Comparison of ENCODE assay signal across 20 cellular contexts in the genomic region with DNA sequence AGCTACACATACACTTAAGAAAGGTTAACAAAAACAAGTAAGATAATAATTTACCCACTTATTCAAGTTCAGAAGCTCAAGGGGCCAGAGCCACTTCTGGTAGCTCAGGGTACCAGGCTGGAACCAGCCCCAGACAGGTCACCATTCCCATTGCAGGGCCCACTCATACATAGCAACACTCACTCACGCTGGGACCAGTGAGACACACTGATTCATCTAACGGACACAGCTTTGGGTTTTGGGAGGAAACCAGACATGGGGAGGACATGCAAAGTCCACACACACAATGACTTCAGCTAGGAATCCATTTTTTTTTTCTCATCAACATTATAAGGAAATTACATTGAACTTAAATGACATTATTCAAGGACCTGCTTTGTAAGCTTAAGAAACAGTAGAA.
DNase-seq lines count a peak whose midpoint lies in the region; ATAC-seq, FAIRE-seq and TF ChIP-seq lines count a peak whose summit lies in the region.
"Had no signal": no experiment of that assay in that cellular context is flagged by ENCODE, and none has a peak within 500 bp of the region (broad histone marks: within the 10 kb centered on the region; RNA-seq: fewer than 3 reads in every experiment).

No MANE protein-coding gene starts in this region.

- H3K27me3 Mint-ChIP-seq in astrocyte (ENCODE audit: low read depth, unreplicated experiment): no peaks in the 10 kb centered on the region

- H3K4me2 ChIP-seq in GM23248 (ENCODE audit: unreplicated experiment) (no peak overlapping the region), PC-3 (ENCODE audit: low read length) (no peak overlapping the region), astrocyte (ENCODE audit: low read length) (no peak overlapping the region)
- H3K4me2 ChIP-seq: KMS-11 had no signal

- CTCF ChIA-PET in PC-3 (lab: Charles Lee): no interaction called here

- intact Hi-C loops in PC-3 (cut with micrococcal nuclease) (no loop called here), lower lobe of right lung (cut with DNase I) (no loop called here)

- BruUV-seq in PC-3 (replicated peaks; lab: Mats Ljungman, UMichigan): no TSS peak

- H3F3A ChIP-seq in GM23248 (ENCODE audit: insufficient read depth) (peaks cover 24% of the 10 kb centered on the region), PC-3 (ENCODE audit: low read length, unreplicated experiment) (peaks cover 10% of the 10 kb centered on the region)

- POLR2A ChIA-PET in PC-3 (lab: Charles Lee; ENCODE audit: unreplicated experiment): no interaction called here

- H3K9me3 ChIP-seq in GM23248 (ENCODE audit: low read depth): no peaks in the 10 kb centered on the region
- H3K9me3 ChIP-seq in PC-3 (ENCODE audit: low read length): no peaks in the 10 kb centered on the region
- no peaks in the 10 kb centered on the region for H3K9me3 ChIP-seq in astrocyte (ENCODE audit: insufficient read depth, low read depth, low read length)
- no peaks in the 10 kb centered on the region for H3K9me3 ChIP-seq in lower lobe of right lung

- H3K27ac Mint-ChIP-seq in astrocyte (ENCODE audit: unreplicated experiment): no peak overlapping the region
- H3K27ac Mint-ChIP-seq: CD14-positive monocyte, HFFc6 had no signal

- H3K27ac ChIP-seq in GM23248 (no peak overlapping the region), PC-3 (ENCODE audit: low read length) (peak overlapping the region; percentile 81), astrocyte (ENCODE audit: low read depth, low read length) (no peak overlapping the region), lower lobe of right lung (no peak overlapping the region)
- H3K27ac ChIP-seq: KMS-11 had no signal

- H3K27me3 ChIP-seq in GM23248 (replicated peaks; ENCODE audit: insufficient read depth): no peaks in the 10 kb centered on the region
- no peaks in the 10 kb centered on the region for H3K27me3 ChIP-seq in PC-3 (ENCODE audit: low read length)
- no peaks in the 10 kb centered on the region for H3K27me3 ChIP-seq in astrocyte (ENCODE audit: insufficient read depth, low read length)
- H3K27me3 ChIP-seq in lower lobe of right lung (ENCODE audit: low read depth): no peaks in the 10 kb centered on the region

- no peaks in the 10 kb centered on the region for H3K9me3 Mint-ChIP-seq in astrocyte (ENCODE audit: unreplicated experiment)

- H4K20me1 ChIP-seq in GM23248 (ENCODE audit: insufficient read depth): no peaks in the 10 kb centered on the region
- no peaks in the 10 kb centered on the region for H4K20me1 ChIP-seq in PC-3 (ENCODE audit: low read length)
- H4K20me1 ChIP-seq in astrocyte (ENCODE audit: insufficient read depth, low read length): no peaks in the 10 kb centered on the region

- H3K36me3 ChIP-seq in GM23248 (ENCODE audit: low read depth) (no peaks in the 10 kb centered on the region), PC-3 (ENCODE audit: low read depth, low read length) (no peaks in the 10 kb centered on the region), astrocyte (ENCODE audit: insufficient read depth, low read length) (no peaks in the 10 kb centered on the region), lower lobe of right lung (no peaks in the 10 kb centered on the region)

- no peak for FAIRE-seq in astrocyte (lab: Jason Lieb, UNC)
- FAIRE-seq: GM12891 had no signal

- ATAC-seq in PC-3 (no peak), lower lobe of right lung (no peak)
- ATAC-seq in activated CD4-positive, CD25-positive, alpha-beta regulatory T cell treated with anti-CD3 and anti-CD28 coated beads, Interleukin-2, amount 50 U/mL, for 24 hours: no peak
- ATAC-seq: Right ventricle myocardium inferior had no signal

- WGBS in GM23248 (ENCODE audit: low coverage in 1 of 2, low lambda C conversion rate in 2 of 2, missing lambda C conversion rate in 2 of 2), 2 experiments: 3 to 10% methylated on average over 2 of the region's 2 CpGs

- H3K4me1 ChIP-seq in GM23248 (ENCODE audit: insufficient read depth) (peaks cover 24% of the 10 kb centered on the region), PC-3 (ENCODE audit: insufficient read depth, low read length) (peaks cover 48% of the 10 kb centered on the region), astrocyte (ENCODE audit: insufficient read depth, low read length) (peaks cover 13% of the 10 kb centered on the region), lower lobe of right lung (no peaks in the 10 kb centered on the region)

- no peak overlapping the region for H3K4me3 Mint-ChIP-seq in astrocyte (ENCODE audit: unreplicated experiment)
- H3K4me3 Mint-ChIP-seq: CD14-positive monocyte, HFFc6 had no signal

- H3K9ac ChIP-seq in GM23248 (no peak overlapping the region), PC-3 (ENCODE audit: low read length) (no peak overlapping the region; the same call in 1 of the 2 replicates), astrocyte (ENCODE audit: low read length) (no peak overlapping the region)
- H3K9ac ChIP-seq: KMS-11 had no signal

- H3K36me3 Mint-ChIP-seq in astrocyte (ENCODE audit: low read depth, unreplicated experiment): no peaks in the 10 kb centered on the region
- H3K36me3 Mint-ChIP-seq: CD14-positive monocyte had no signal

- TF ChIP-seq CTCF in PC-3 (conservative IDR thresholded peaks at IDR 0.05; ENCODE audit: low read depth, low read length) (no peak), astrocyte (IDR thresholded peaks at IDR 0.05; ENCODE audit: insufficient read depth, low read depth, low read length) (no peak), lower lobe of right lung (IDR thresholded peaks at IDR 0.05) (no peak)

- no peak overlapping the region for H2AFZ ChIP-seq in GM23248
- H2AFZ ChIP-seq in PC-3 (ENCODE audit: low read length): no peak overlapping the region
- H2AFZ ChIP-seq in astrocyte (ENCODE audit: low read depth, low read length): no peak overlapping the region

- H3K4me1 Mint-ChIP-seq in astrocyte (ENCODE audit: low read depth, unreplicated experiment): peaks cover 19% of the 10 kb centered on the region

- H3K79me2 ChIP-seq in GM23248 (ENCODE audit: insufficient read depth) (no peaks in the 10 kb centered on the region), PC-3 (ENCODE audit: low read length) (no peaks in the 10 kb centered on the region), astrocyte (ENCODE audit: insufficient read depth, low read length) (no peaks in the 10 kb centered on the region)

- H3K4me3 ChIP-seq in GM23248: no peak overlapping the region
- no peak overlapping the region for H3K4me3 ChIP-seq in PC-3 (ENCODE audit: low read length)
- no peak overlapping the region for H3K4me3 ChIP-seq in astrocyte (ENCODE audit: insufficient read depth, low read depth, low read length)
- no peak overlapping the region for H3K4me3 ChIP-seq in lower lobe of right lung

- DNase-seq in GM23248: peak; percentile 80
- DNase-seq in PC-3: peak; percentile 47
- peak; percentile 42 for DNase-seq in astrocyte (ENCODE audit: low read depth)
- DNase-seq in stromal cell of bone marrow (ENCODE audit: low read depth): peak; percentile 70
- no peak for DNase-seq in T1000 (lab: John Stamatoyannopoulos, UW)
- DNase-seq in lower lobe of right lung: no peak
- DNase-seq in activated T-cell treated with anti-CD3 and anti-CD28 coated beads, Interleukin-2, amount 50 U/mL, for 48 hours: no peak
- DNase-seq: ACHN, DMS79, HFFc6, NCI-H1092, NCI-H1436 treated with DMSO at 0.1 percent for 48 hours, NCI-H2029, NCI-H345, NCI-H524 treated with DMSO at 0.1 percent for 48 hours had no signal

- in situ Hi-C loops in GM23248 (cut with MboI): no loop called here

- H3K9me2 ChIP-seq in GM23248 (ENCODE audit: insufficient read depth) (no peaks in the 10 kb centered on the region), PC-3 (replicated peaks; ENCODE audit: low read length) (no peaks in the 10 kb centered on the region)

Comparison
In these comparisons a context has a peak if more than half of its experiments do, and no peak if none do; other contexts are left out.
1. DNase-seq: peak in GM23248 (single experiment), PC-3 (single experiment), astrocyte (single experiment) and stromal cell of bone marrow (single experiment); none in T1000 (single experiment), lower lobe of right lung (single experiment) and activated T-cell treated with anti-CD3 and anti-CD28 coated beads, Interleukin-2, amount 50 U/mL, for 48 hours (0 of 2).